In genomic region chr5:141516648-141517025, GRCh38 we compare ENCODE assay signal across 13 cellular contexts. TPM values are rescaled to one million over a fixed set of nuclear protein-coding genes. Genes with fewer than 3 reads are reported as not detected.
DNase-seq lines count a peak whose midpoint lies in the region; TF ChIP-seq lines count a peak whose summit lies in the region.
"Had no signal": no experiment of that assay in that cellular context is flagged by ENCODE, and none has a peak within 500 bp of the region (broad histone marks: within the 10 kb centered on the region; RNA-seq: fewer than 3 reads in every experiment).

No MANE protein-coding gene starts in this region.

- H3K27me3 ChIP-seq in mammary epithelial cell (ENCODE audit: insufficient read depth, low read length) (no peaks in the 10 kb centered on the region), esophagus muscularis mucosa (no peaks in the 10 kb centered on the region), neural progenitor cell (no peaks in the 10 kb centered on the region), vagina (no peaks in the 10 kb centered on the region)
- H3K27me3 ChIP-seq: right lobe of liver had no signal

- H3K9ac ChIP-seq in mammary epithelial cell (ENCODE audit: insufficient read depth, low read length) (no peak overlapping the region), neural progenitor cell (no peak overlapping the region)
- H3K9ac ChIP-seq: KMS-11 had no signal

- H3F3A ChIP-seq in neural progenitor cell (ENCODE audit: low read depth) = peaks cover 52% of the 10 kb centered on the region

- H3K4me3 ChIP-seq in mammary epithelial cell (replicated peaks in 1 of 3; ENCODE audit: insufficient read depth in 1 of 3, low read depth in 2 of 3, low read length in 3 of 3) (no peak overlapping the region), esophagus muscularis mucosa (no peak overlapping the region), neural progenitor cell (no peak overlapping the region), vagina (no peak overlapping the region)
- H3K4me3 ChIP-seq: right lobe of liver had no signal

- DNase-seq in MCF 10A (ENCODE audit: unreplicated experiment) (no peak), mammary epithelial cell (no peak), esophagus muscularis mucosa (ENCODE audit: extremely low spot score) (no peak), neural progenitor cell (ENCODE audit: low spot score) (no peak), vagina (ENCODE audit: extremely low spot score in 2 of 2) (no peak), mucosa of gallbladder (ENCODE audit: low spot score) (no peak), DMS53 (lab: John Stamatoyannopoulos, UW) (no peak), occipital lobe (lab: John Stamatoyannopoulos, UW) (no peak)
- DNase-seq: activated T-cell treated with anti-CD3 and anti-CD28 coated beads, Interleukin-2, amount 50 U/mL, for 72 hours; central memory CD4-positive, alpha-beta T cell; H7 had no signal

- peak overlapping the region; percentile 20 for H3K27ac Mint-ChIP-seq in MCF 10A (ENCODE audit: low read depth, unreplicated experiment)
- peak overlapping the region; percentile 98 for H3K27ac Mint-ChIP-seq in neural progenitor cell

- H3K9me3 Mint-ChIP-seq in MCF 10A (ENCODE audit: unreplicated experiment) = no peaks in the 10 kb centered on the region
- H3K9me3 Mint-ChIP-seq in neural progenitor cell = no peaks in the 10 kb centered on the region
- H3K9me3 Mint-ChIP-seq: activated T-cell treated with anti-CD3 and anti-CD28 coated beads, Interleukin-2, amount 50 U/mL, for 72 hours had no signal

- BruUV-seq in MCF 10A (replicated peaks; lab: Mats Ljungman, UMichigan) = no TSS peak
- BruUV-seq in mammary epithelial cell (replicated peaks; lab: Mats Ljungman, UMichigan) = no TSS peak

- H3K36me3 Mint-ChIP-seq in MCF 10A (ENCODE audit: insufficient read depth, unreplicated experiment) (peaks cover 79% of the 10 kb centered on the region), neural progenitor cell (peaks cover 48% of the 10 kb centered on the region)

- POLR2A ChIA-PET in MCF 10A (lab: Yijun Ruan, JAX) = interaction anchor here (3.4 kb wide), 1 partner anchor 7 kb away, joined by 17 read pairs; no protein-coding TSS in a partner anchor

- H4K20me1 ChIP-seq in mammary epithelial cell (ENCODE audit: insufficient read depth, low read length) (no peaks in the 10 kb centered on the region), neural progenitor cell (ENCODE audit: low read depth) (no peaks in the 10 kb centered on the region)

- H3K4me3 Mint-ChIP-seq in MCF 10A (ENCODE audit: unreplicated experiment) = no peak overlapping the region
- no peak overlapping the region for H3K4me3 Mint-ChIP-seq in neural progenitor cell
- H3K4me3 Mint-ChIP-seq: activated T-cell treated with anti-CD3 and anti-CD28 coated beads, Interleukin-2, amount 50 U/mL, for 72 hours had no signal

- H3K4me2 ChIP-seq in mammary epithelial cell (ENCODE audit: insufficient read depth, low read depth, low read length) = no peak overlapping the region
- H3K4me2 ChIP-seq in neural progenitor cell = no peak overlapping the region
- H3K4me2 ChIP-seq: KMS-11 had no signal

- CTCF ChIA-PET in MCF 10A (lab: Yijun Ruan, JAX) (interaction anchor here (0.7 to 11.5 kb wide), 7 partner anchors 8 to 135 kb away, joined by 3 to 191 read pairs (median 5); partner anchors contain the start of gene PCDHGC3), mammary epithelial cell (lab: Charles Lee; ENCODE audit: low non-redundant PET) (no interaction called here)

- dilution Hi-C loops in mammary epithelial cell (cut with HindIII; ENCODE audit: low sequenced_read_pairs) = no loop called here

- H3K9me3 ChIP-seq in mammary epithelial cell (replicated peaks; ENCODE audit: insufficient read depth, low read length) (no peaks in the 10 kb centered on the region), esophagus muscularis mucosa (no peaks in the 10 kb centered on the region), neural progenitor cell (ENCODE audit: low read depth) (no peaks in the 10 kb centered on the region), vagina (no peaks in the 10 kb centered on the region)
- H3K9me3 ChIP-seq: right lobe of liver had no signal

- H3K4me1 ChIP-seq in mammary epithelial cell (ENCODE audit: insufficient read depth, low read length) (peaks cover 73% of the 10 kb centered on the region), esophagus muscularis mucosa (peaks cover 61 to 85% (median 72%) of the 10 kb centered on the region in 4 donors), neural progenitor cell (peaks cover 39% of the 10 kb centered on the region), vagina (peaks cover 80% of the 10 kb centered on the region)

- no peak for TF ChIP-seq CTCF in MCF 10A (IDR thresholded peaks at IDR 0.05; ENCODE audit: unreplicated experiment)
- TF ChIP-seq CTCF in mammary epithelial cell (conservative IDR thresholded peaks at IDR 0.05 in 1 of 2, IDR thresholded peaks at IDR 0.05 in 1 of 2; ENCODE audit: extremely low read depth in 1 of 2, insufficient read depth in 1 of 2, low read depth in 1 of 2, low read length in 2 of 2) = no peak
- no peak for TF ChIP-seq CTCF in esophagus muscularis mucosa (IDR thresholded peaks at IDR 0.05)
- no peak for TF ChIP-seq CTCF in neural progenitor cell (IDR thresholded peaks at IDR 0.05)
- no peak for TF ChIP-seq CTCF in vagina (IDR thresholded peaks at IDR 0.05)

- peaks cover 21% of the 10 kb centered on the region for H3K36me3 ChIP-seq in mammary epithelial cell (ENCODE audit: insufficient read depth, low read length)
- H3K36me3 ChIP-seq in esophagus muscularis mucosa = peaks cover 0 to 45% (median 27%) of the 10 kb centered on the region in 4 donors
- no peaks in the 10 kb centered on the region for H3K36me3 ChIP-seq in neural progenitor cell
- peaks cover 0 to 4% of the 10 kb centered on the region in 2 donors for H3K36me3 ChIP-seq in vagina

- in situ Hi-C loops in mammary epithelial cell (cut with MboI; ENCODE audit: low sequenced_read_pairs in 2 of 2) = no loop called here

- H3K79me2 ChIP-seq in mammary epithelial cell (ENCODE audit: insufficient read depth, low read length) (peaks cover 15% of the 10 kb centered on the region), neural progenitor cell (ENCODE audit: low read depth) (no peaks in the 10 kb centered on the region)

- 93% methylated on average over 5 of the region's 8 CpGs for WGBS in mammary epithelial cell (ENCODE audit: low coverage, missing lambda C conversion rate)
- WGBS in esophagus muscularis mucosa = 74% methylated on average over 5 of the region's 8 CpGs

- H3K4me1 Mint-ChIP-seq in MCF 10A (ENCODE audit: insufficient read depth, unreplicated experiment) (peaks cover 67% of the 10 kb centered on the region), neural progenitor cell (peaks cover 81% of the 10 kb centered on the region)

- H3K27ac ChIP-seq in mammary epithelial cell (ENCODE audit: insufficient read depth, low read depth, low read length) = no peak overlapping the region
- peak overlapping the region; percentile 33 to 97 (median 93) for H3K27ac ChIP-seq in esophagus muscularis mucosa (replicated peaks in 1 of 4)
- H3K27ac ChIP-seq in neural progenitor cell = peak overlapping the region; percentile 53
- H3K27ac ChIP-seq in vagina = peak overlapping the region; percentile 94
- H3K27ac ChIP-seq: KMS-11, right lobe of liver had no signal

- TF ChIP-seq POLR2A in esophagus muscularis mucosa (IDR thresholded peaks at IDR 0.05; ENCODE audit: low read depth) (no peak), vagina (IDR thresholded peaks at IDR 0.05) (no peak)

- TF ChIP-seq EP300 in esophagus muscularis mucosa (IDR thresholded peaks at IDR 0.05) = no peak

- no peaks in the 10 kb centered on the region for H3K27me3 Mint-ChIP-seq in MCF 10A (ENCODE audit: insufficient read depth, unreplicated experiment)
- peaks cover 10% of the 10 kb centered on the region for H3K27me3 Mint-ChIP-seq in neural progenitor cell (ENCODE audit: insufficient read depth, low read depth)

- H2AFZ ChIP-seq in mammary epithelial cell (ENCODE audit: low read depth, low read length) (no peak overlapping the region), neural progenitor cell (replicated peaks) (no peak overlapping the region)

- intact Hi-C loops in MCF 10A (cut with micrococcal nuclease) = no loop called here
- intact Hi-C loops in mammary epithelial cell (cut with micrococcal nuclease) = no loop called here
- intact Hi-C loops in esophagus muscularis mucosa (cut with DNase I) = no loop called here
- intact Hi-C loops in vagina (cut with DNase I) = no loop called here

RNA-seq across cellular contexts. Expression of gene PCDHGC5, which starts 27.8 kb away (rescaled TPM):
- 0.61 and 0.69 TPM in 2 replicates for total RNA-seq in MCF 10A (2022)
- total RNA-seq in mammary epithelial cell = 1 to 10 TPM; 1.8 to 3.3 TPM
- polyA plus RNA-seq in mammary epithelial cell = 0.59 TPM
- polyA minus RNA-seq in mammary epithelial cell = 1.7 TPM
- 1 to 10 TPM in 3 of 4 donors, under 1 TPM in 1; 0.71 to 3.7 (median 1.4) TPM for total RNA-seq in esophagus muscularis mucosa
- total RNA-seq in neural progenitor cell (ENCODE audit: low replicate concordance) = 0.43 and 1.3 TPM in 2 replicates
- total RNA-seq in vagina = 3.4 TPM
- total RNA-seq in mucosa of gallbladder = 2.0 TPM
- 6.2 TPM for total RNA-seq in occipital lobe
- total RNA-seq: activated T-cell treated with anti-CD3 and anti-CD28 coated beads, Interleukin-2, amount 50 U/mL, for 72 hours had no signal

RNA-seq across cellular contexts. Expression of gene PCDHGC4, which starts 31.8 kb away (rescaled TPM):
- total RNA-seq in MCF 10A (2022) (0.40 and 1.7 TPM in 2 replicates), mammary epithelial cell (1 to 10 TPM; 1.2 to 2.7 TPM), esophagus muscularis mucosa (1 to 10 TPM in 3 of 4 donors, under 1 TPM in 1; 0.91 to 3.3 (median 2.0) TPM), neural progenitor cell (ENCODE audit: low replicate concordance) (5.0 and 10.4 TPM in 2 replicates), vagina (4.9 TPM), mucosa of gallbladder (2.6 TPM), occipital lobe (91.2 TPM)
- polyA plus RNA-seq in mammary epithelial cell = 0.14 TPM
- polyA minus RNA-seq in mammary epithelial cell = 0.21 TPM
- total RNA-seq: activated T-cell treated with anti-CD3 and anti-CD28 coated beads, Interleukin-2, amount 50 U/mL, for 72 hours had no signal

RNA-seq across cellular contexts. Expression of gene PCDHGC3, which starts 40.9 kb away (rescaled TPM):
- total RNA-seq in MCF 10A (2022) (17.3 and 31.7 TPM in 2 replicates), mammary epithelial cell (10 to 100 TPM; 74.7 to 76.3 TPM), esophagus muscularis mucosa (10 to 100 TPM; 56.5 to 81.1 (median 65.5) TPM), neural progenitor cell (ENCODE audit: low replicate concordance) (14.7 and 17.2 TPM in 2 replicates), vagina (78.3 TPM), mucosa of gallbladder (82.4 TPM), occipital lobe (35.6 TPM)
- 48.6 TPM for polyA plus RNA-seq in mammary epithelial cell
- 134 TPM for polyA minus RNA-seq in mammary epithelial cell
- total RNA-seq: activated T-cell treated with anti-CD3 and anti-CD28 coated beads, Interleukin-2, amount 50 U/mL, for 72 hours had no signal
